1 cellular context compared by ENCODE assay signal in the genomic region with DNA sequence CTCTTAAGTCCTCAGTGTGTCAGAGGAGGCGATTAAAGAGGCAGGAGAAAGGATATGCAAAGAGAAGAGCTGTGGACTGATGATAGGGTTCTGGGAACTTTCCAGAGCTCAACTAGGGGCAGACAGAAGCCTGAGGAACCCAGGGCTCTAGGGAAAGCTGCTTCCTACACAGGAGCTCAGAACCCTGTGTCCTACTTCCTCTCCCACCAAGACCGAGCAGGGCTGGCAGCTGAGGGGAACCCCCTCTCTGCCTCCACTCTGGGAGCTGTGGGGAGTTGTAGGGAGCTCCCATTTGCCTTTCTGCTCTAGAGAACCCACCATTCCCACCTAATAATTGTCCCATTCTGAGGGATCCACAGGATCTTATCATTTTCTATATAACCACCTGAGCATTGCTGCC.
TF ChIP-seq lines count a peak whose summit lies in the region.

No MANE protein-coding gene starts in this region.

TF ChIP-seq in HepG2, 621 proteins besides CTCF, POLR2A, EP300 and RAD21 (continued from another document):
- TF ChIP-seq, protein P1, sequence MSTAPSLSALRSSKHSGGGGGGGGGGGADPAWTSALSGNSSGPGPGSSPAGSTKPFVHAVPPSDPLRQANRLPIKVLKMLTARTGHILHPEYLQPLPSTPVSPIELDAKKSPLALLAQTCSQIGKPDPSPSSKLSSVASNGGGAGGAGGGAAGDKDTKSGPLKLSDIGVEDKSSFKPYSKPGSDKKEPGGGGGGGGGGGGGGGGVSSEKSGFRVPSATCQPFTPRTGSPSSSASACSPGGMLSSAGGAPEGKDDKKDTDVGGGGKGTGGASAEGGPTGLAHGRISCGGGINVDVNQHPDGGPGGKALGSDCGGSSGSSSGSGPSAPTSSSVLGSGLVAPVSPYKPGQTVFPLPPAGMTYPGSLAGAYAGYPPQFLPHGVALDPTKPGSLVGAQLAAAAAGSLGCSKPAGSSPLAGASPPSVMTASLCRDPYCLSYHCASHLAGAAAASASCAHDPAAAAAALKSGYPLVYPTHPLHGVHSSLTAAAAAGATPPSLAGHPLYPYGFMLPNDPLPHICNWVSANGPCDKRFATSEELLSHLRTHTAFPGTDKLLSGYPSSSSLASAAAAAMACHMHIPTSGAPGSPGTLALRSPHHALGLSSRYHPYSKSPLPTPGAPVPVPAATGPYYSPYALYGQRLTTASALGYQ (CRISPR knock-in tag; IDR thresholded peaks at IDR 0.05) = no peak
- no peak for TF ChIP-seq TGIF2 (CRISPR knock-in tag; IDR thresholded peaks at IDR 0.05)
- TF ChIP-seq, protein P2, sequence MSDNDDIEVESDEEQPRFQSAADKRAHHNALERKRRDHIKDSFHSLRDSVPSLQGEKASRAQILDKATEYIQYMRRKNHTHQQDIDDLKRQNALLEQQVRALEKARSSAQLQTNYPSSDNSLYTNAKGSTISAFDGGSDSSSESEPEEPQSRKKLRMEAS (IDR thresholded peaks at IDR 0.05) = no peak
- TF ChIP-seq RFXAP (CRISPR knock-in tag; IDR thresholded peaks at IDR 0.05; ENCODE audit: borderline replicate concordance) = no peak
- TF ChIP-seq, protein P3, sequence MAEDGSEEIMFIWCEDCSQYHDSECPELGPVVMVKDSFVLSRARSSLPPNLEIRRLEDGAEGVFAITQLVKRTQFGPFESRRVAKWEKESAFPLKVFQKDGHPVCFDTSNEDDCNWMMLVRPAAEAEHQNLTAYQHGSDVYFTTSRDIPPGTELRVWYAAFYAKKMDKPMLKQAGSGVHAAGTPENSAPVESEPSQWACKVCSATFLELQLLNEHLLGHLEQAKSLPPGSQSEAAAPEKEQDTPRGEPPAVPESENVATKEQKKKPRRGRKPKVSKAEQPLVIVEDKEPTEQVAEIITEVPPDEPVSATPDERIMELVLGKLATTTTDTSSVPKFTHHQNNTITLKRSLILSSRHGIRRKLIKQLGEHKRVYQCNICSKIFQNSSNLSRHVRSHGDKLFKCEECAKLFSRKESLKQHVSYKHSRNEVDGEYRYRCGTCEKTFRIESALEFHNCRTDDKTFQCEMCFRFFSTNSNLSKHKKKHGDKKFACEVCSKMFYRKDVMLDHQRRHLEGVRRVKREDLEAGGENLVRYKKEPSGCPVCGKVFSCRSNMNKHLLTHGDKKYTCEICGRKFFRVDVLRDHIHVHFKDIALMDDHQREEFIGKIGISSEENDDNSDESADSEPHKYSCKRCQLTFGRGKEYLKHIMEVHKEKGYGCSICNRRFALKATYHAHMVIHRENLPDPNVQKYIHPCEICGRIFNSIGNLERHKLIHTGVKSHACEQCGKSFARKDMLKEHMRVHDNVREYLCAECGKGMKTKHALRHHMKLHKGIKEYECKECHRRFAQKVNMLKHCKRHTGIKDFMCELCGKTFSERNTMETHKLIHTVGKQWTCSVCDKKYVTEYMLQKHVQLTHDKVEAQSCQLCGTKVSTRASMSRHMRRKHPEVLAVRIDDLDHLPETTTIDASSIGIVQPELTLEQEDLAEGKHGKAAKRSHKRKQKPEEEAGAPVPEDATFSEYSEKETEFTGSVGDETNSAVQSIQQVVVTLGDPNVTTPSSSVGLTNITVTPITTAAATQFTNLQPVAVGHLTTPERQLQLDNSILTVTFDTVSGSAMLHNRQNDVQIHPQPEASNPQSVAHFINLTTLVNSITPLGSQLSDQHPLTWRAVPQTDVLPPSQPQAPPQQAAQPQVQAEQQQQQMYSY (CRISPR knock-in tag; IDR thresholded peaks at IDR 0.05) = no peak
- no peak for TF ChIP-seq NFKBIZ (CRISPR knock-in tag; IDR thresholded peaks at IDR 0.05)
- no peak for TF ChIP-seq STAG1 (CRISPR knock-in tag; IDR thresholded peaks at IDR 0.05)
- no peak for TF ChIP-seq ZNF557 (CRISPR knock-in tag; IDR thresholded peaks at IDR 0.05)
- TF ChIP-seq MTF1 (CRISPR knock-in tag; IDR thresholded peaks at IDR 0.05) = no peak
- TF ChIP-seq, protein P4, sequence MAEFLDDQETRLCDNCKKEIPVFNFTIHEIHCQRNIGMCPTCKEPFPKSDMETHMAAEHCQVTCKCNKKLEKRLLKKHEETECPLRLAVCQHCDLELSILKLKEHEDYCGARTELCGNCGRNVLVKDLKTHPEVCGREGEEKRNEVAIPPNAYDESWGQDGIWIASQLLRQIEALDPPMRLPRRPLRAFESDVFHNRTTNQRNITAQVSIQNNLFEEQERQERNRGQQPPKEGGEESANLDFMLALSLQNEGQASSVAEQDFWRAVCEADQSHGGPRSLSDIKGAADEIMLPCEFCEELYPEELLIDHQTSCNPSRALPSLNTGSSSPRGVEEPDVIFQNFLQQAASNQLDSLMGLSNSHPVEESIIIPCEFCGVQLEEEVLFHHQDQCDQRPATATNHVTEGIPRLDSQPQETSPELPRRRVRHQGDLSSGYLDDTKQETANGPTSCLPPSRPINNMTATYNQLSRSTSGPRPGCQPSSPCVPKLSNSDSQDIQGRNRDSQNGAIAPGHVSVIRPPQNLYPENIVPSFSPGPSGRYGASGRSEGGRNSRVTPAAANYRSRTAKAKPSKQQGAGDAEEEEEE (CRISPR knock-in tag; IDR thresholded peaks at IDR 0.05; ENCODE audit: borderline replicate concordance) = no peak
- TF ChIP-seq ZFP37 (CRISPR knock-in tag; IDR thresholded peaks at IDR 0.05; ENCODE audit: borderline replicate concordance) = no peak
- no peak for TF ChIP-seq ZFYVE20 (CRISPR knock-in tag; IDR thresholded peaks at IDR 0.05; ENCODE audit: borderline replicate concordance, low read depth)
TF ChIP-seq in HepG2: peak in this region for 0.
